In genomic region chr1:36872126-36872754, GRCh38 we compare ENCODE assay signal across 26 cellular contexts.
"Had no signal": no experiment of that assay in that cellular context is flagged by ENCODE, and none has a peak within 500 bp of the region (broad histone marks: within the 10 kb centered on the region; RNA-seq: fewer than 3 reads in every experiment).

No MANE protein-coding gene starts in this region.

- DNase-seq: activated B cell treated with CpG ODN at 0.5 μM for 24 hours; activated CD4-positive, alpha-beta memory T cell treated with anti-CD3 and anti-CD28 coated beads for 36 hours; activated CD4-positive, alpha-beta T cell treated with anti-CD3 and anti-CD28 coated beads for 48 hours; activated gamma-delta T cell; activated naive CD4-positive, alpha-beta T cell treated with anti-CD3 and anti-CD28 coated beads, Interleukin-2, amount 50 U/mL, for 16 hours; activated naive CD8-positive, alpha-beta T cell treated with anti-CD3 and anti-CD28 coated beads, Interleukin-2, amount 50 U/mL, for 24 hours; activated T-cell treated with anti-CD3 and anti-CD28 coated beads, Interleukin-2, amount 50 U/mL, for 72 hours; central memory CD4-positive, alpha-beta T cell; esophagus squamous epithelium; gastrocnemius medialis; mucosa of descending colon; naive B cell; right cardiac atrium; small intestine; stimulated activated CD4-positive, alpha-beta T cell treated with anti-CD3 and anti-CD28 coated beads, Interleukin-15, amount 100 ng/mL, for 24 hours; stimulated activated CD8-positive, alpha-beta memory T cell treated with anti-CD3 and anti-CD28 coated beads, Interleukin-4, amount 100 ng/mL, for 48 hours; stimulated activated naive B cell treated with anti-CD40 and anti-IgM and Interleukin-4, amounts not matched to agents 10 μg/mL and 1 μg/mL and 100 μg/mL, for 72 hours; T-helper 1 cell; testis; trophoblast cell; uterus had no signal

- H3K27ac ChIP-seq: body of pancreas, esophagus squamous epithelium, gastrocnemius medialis, neutrophil, pancreas, testis, uterus had no signal

- H3K9me3 ChIP-seq: body of pancreas, esophagus squamous epithelium, gastrocnemius medialis, mucosa of descending colon, neutrophil, pancreas, testis, uterus had no signal

- H3K4me1 ChIP-seq: body of pancreas, esophagus squamous epithelium, gastrocnemius medialis, pancreas, testis, uterus had no signal

- H3K36me3 ChIP-seq: esophagus squamous epithelium, gastrocnemius medialis, neutrophil, pancreas, uterus had no signal

- H3K27me3 ChIP-seq: body of pancreas, pancreas, testis, uterus had no signal

- H3K9me3 Mint-ChIP-seq: activated B cell treated with CpG ODN at 0.5 μM for 24 hours; activated CD4-positive, alpha-beta memory T cell treated with anti-CD3 and anti-CD28 coated beads for 36 hours; activated naive CD8-positive, alpha-beta T cell treated with anti-CD3 and anti-CD28 coated beads, Interleukin-2, amount 50 U/mL, for 24 hours; activated T-cell treated with anti-CD3 and anti-CD28 coated beads, Interleukin-2, amount 50 U/mL, for 72 hours; memory B cell; naive B cell; stimulated activated naive B cell treated with anti-CD40 and anti-IgM and Interleukin-4, amounts not matched to agents 10 μg/mL and 1 μg/mL and 100 μg/mL, for 72 hours had no signal

- ATAC-seq: activated naive CD8-positive, alpha-beta T cell treated with anti-CD3 and anti-CD28 coated beads, Interleukin-2, amount 50 U/mL, for 24 hours; activated T-cell treated with anti-CD3 and anti-CD28 coated beads, Interleukin-2, amount 50 U/mL, for 72 hours; body of pancreas; gastrocnemius medialis; mucosa of descending colon; pancreas; stimulated activated naive B cell treated with anti-CD40 and anti-IgM and Interleukin-4, amounts not matched to agents 10 μg/mL and 1 μg/mL and 100 μg/mL, for 72 hours had no signal

- H3K27ac Mint-ChIP-seq: activated B cell treated with CpG ODN at 0.5 μM for 24 hours; activated CD4-positive, alpha-beta memory T cell treated with anti-CD3 and anti-CD28 coated beads for 36 hours; activated naive CD8-positive, alpha-beta T cell treated with anti-CD3 and anti-CD28 coated beads, Interleukin-2, amount 50 U/mL, for 24 hours; activated T-cell treated with anti-CD3 and anti-CD28 coated beads, Interleukin-2, amount 50 U/mL, for 72 hours; memory B cell; stimulated activated naive B cell treated with anti-CD40 and anti-IgM and Interleukin-4, amounts not matched to agents 10 μg/mL and 1 μg/mL and 100 μg/mL, for 72 hours had no signal

- FAIRE-seq: colon, pancreas, small intestine had no signal

- H3K4me1 Mint-ChIP-seq: activated B cell treated with CpG ODN at 0.5 μM for 24 hours; activated naive CD8-positive, alpha-beta T cell treated with anti-CD3 and anti-CD28 coated beads, Interleukin-2, amount 50 U/mL, for 24 hours; memory B cell; naive B cell; stimulated activated naive B cell treated with anti-CD40 and anti-IgM and Interleukin-4, amounts not matched to agents 10 μg/mL and 1 μg/mL and 100 μg/mL, for 72 hours had no signal

- H3K36me3 Mint-ChIP-seq: activated CD4-positive, alpha-beta memory T cell treated with anti-CD3 and anti-CD28 coated beads for 36 hours; memory B cell; naive B cell; stimulated activated naive B cell treated with anti-CD40 and anti-IgM and Interleukin-4, amounts not matched to agents 10 μg/mL and 1 μg/mL and 100 μg/mL, for 72 hours had no signal

- H3K4me3 Mint-ChIP-seq: activated B cell treated with CpG ODN at 0.5 μM for 24 hours; activated CD4-positive, alpha-beta memory T cell treated with anti-CD3 and anti-CD28 coated beads for 36 hours; activated naive CD8-positive, alpha-beta T cell treated with anti-CD3 and anti-CD28 coated beads, Interleukin-2, amount 50 U/mL, for 24 hours; activated T-cell treated with anti-CD3 and anti-CD28 coated beads, Interleukin-2, amount 50 U/mL, for 72 hours; memory B cell; naive B cell; stimulated activated naive B cell treated with anti-CD40 and anti-IgM and Interleukin-4, amounts not matched to agents 10 μg/mL and 1 μg/mL and 100 μg/mL, for 72 hours had no signal

- H3K4me3 ChIP-seq: body of pancreas, esophagus squamous epithelium, gastrocnemius medialis, mucosa of descending colon, pancreas, testis, uterus had no signal
